ENCODE assay signal across 9 cellular contexts in genomic region chr4:170138580-170139194, GRCh38. TPM values are rescaled to one million over a fixed set of nuclear protein-coding genes. Genes with fewer than 3 reads are reported as not detected.
DNase-seq lines count a peak whose midpoint lies in the region; FAIRE-seq and TF ChIP-seq lines count a peak whose summit lies in the region.
"Had no signal": no experiment of that assay in that cellular context is flagged by ENCODE, and none has a peak within 500 bp of the region (broad histone marks: within the 10 kb centered on the region; RNA-seq: fewer than 3 reads in every experiment).

No MANE protein-coding gene starts in this region.

- DNase-seq in GM03348 (ENCODE audit: low spot score) (peak; percentile 83), H54 (ENCODE audit: insufficient read length, low spot score) (peak; percentile 23), LNCaP clone FGC (ENCODE audit: low read depth) (peak; percentile 51), SHP77 (lab: John Stamatoyannopoulos, UW) (peak; percentile 51 to 70), foreskin fibroblast (peak; percentile 56 to 86), osteocyte (ENCODE audit: extremely low spot score, unreplicated experiment) (peak; percentile 88), tibial nerve (ENCODE audit: low spot score in 2 of 2) (peak; percentile 50 to 80)
- DNase-seq in activated T-helper 2 cell treated with anti-CD3 and anti-CD28 coated beads, Interferon-gamma antibody, Interleukin-2, Interleukin-4, amounts not matched to agents 10 μg/mL and 5 μg/mL and 100 μg/mL, durations not matched to agents 14 hours and 24 hours and 36 hours (ENCODE audit: low spot score), result peak; percentile 30

- H3K27ac Mint-ChIP-seq in activated T-helper 2 cell treated with anti-CD3 and anti-CD28 coated beads, Interferon-gamma antibody, Interleukin-2, Interleukin-4, amounts not matched to agents 10 μg/mL and 5 μg/mL and 100 μg/mL, durations not matched to agents 14 hours and 24 hours and 36 hours, result no peak overlapping the region
- H3K27ac Mint-ChIP-seq in osteocyte (ENCODE audit: unreplicated experiment), result no peak overlapping the region
- H3K27ac Mint-ChIP-seq: stimulated activated naive CD8-positive, alpha-beta T cell treated with anti-CD3 and anti-CD28 coated beads, Interleukin-15, Interleukin-2, amounts not matched to agents 100 ng/mL and 50 ng/mL, for 24 hours had no signal

- H3K4me1 Mint-ChIP-seq in activated T-helper 2 cell treated with anti-CD3 and anti-CD28 coated beads, Interferon-gamma antibody, Interleukin-2, Interleukin-4, amounts not matched to agents 10 μg/mL and 5 μg/mL and 100 μg/mL, durations not matched to agents 14 hours and 24 hours and 36 hours (ENCODE audit: low read depth), result no peaks in the 10 kb centered on the region
- H3K4me1 Mint-ChIP-seq in osteocyte (ENCODE audit: unreplicated experiment), result no peaks in the 10 kb centered on the region

- intact Hi-C loops in activated T-helper 2 cell treated with anti-CD3 and anti-CD28 coated beads, Interferon-gamma antibody, Interleukin-2, Interleukin-4, amounts not matched to agents 10 μg/mL and 5 μg/mL and 100 μg/mL, durations not matched to agents 14 hours and 24 hours and 36 hours (cut with micrococcal nuclease), result loop anchor here (2.0 to 10.0 kb wide), 3 partner anchors 120 to 714 kb away; no protein-coding TSS in a partner anchor

- H3K4me1 ChIP-seq in tibial nerve, result peaks cover 0 to 6% (median 0%) of the 10 kb centered on the region in 4 donors

- FAIRE-seq in H54 (lab: Jason Lieb, UNC), result no peak

- WGBS in tibial nerve, 2 donors, result 7% methylated on average over 15 of the region's 15 CpGs

- H3K4me3 Mint-ChIP-seq in activated T-helper 2 cell treated with anti-CD3 and anti-CD28 coated beads, Interferon-gamma antibody, Interleukin-2, Interleukin-4, amounts not matched to agents 10 μg/mL and 5 μg/mL and 100 μg/mL, durations not matched to agents 14 hours and 24 hours and 36 hours (ENCODE audit: low read depth), result no peak overlapping the region
- H3K4me3 Mint-ChIP-seq in osteocyte (ENCODE audit: unreplicated experiment), result no peak overlapping the region
- H3K4me3 Mint-ChIP-seq: stimulated activated naive CD8-positive, alpha-beta T cell treated with anti-CD3 and anti-CD28 coated beads, Interleukin-15, Interleukin-2, amounts not matched to agents 100 ng/mL and 50 ng/mL, for 24 hours had no signal

- H3K27ac ChIP-seq in tibial nerve, result no peak overlapping the region

- no peaks in the 10 kb centered on the region for H3K36me3 ChIP-seq in tibial nerve

- no peaks in the 10 kb centered on the region for H3K27me3 Mint-ChIP-seq in activated T-helper 2 cell treated with anti-CD3 and anti-CD28 coated beads, Interferon-gamma antibody, Interleukin-2, Interleukin-4, amounts not matched to agents 10 μg/mL and 5 μg/mL and 100 μg/mL, durations not matched to agents 14 hours and 24 hours and 36 hours (ENCODE audit: low read depth)
- H3K27me3 Mint-ChIP-seq in osteocyte (ENCODE audit: unreplicated experiment), result peaks cover 20% of the 10 kb centered on the region
- H3K27me3 Mint-ChIP-seq: stimulated activated naive CD8-positive, alpha-beta T cell treated with anti-CD3 and anti-CD28 coated beads, Interleukin-15, Interleukin-2, amounts not matched to agents 100 ng/mL and 50 ng/mL, for 24 hours had no signal

- H3K9me3 Mint-ChIP-seq in activated T-helper 2 cell treated with anti-CD3 and anti-CD28 coated beads, Interferon-gamma antibody, Interleukin-2, Interleukin-4, amounts not matched to agents 10 μg/mL and 5 μg/mL and 100 μg/mL, durations not matched to agents 14 hours and 24 hours and 36 hours, result no peaks in the 10 kb centered on the region
- H3K9me3 Mint-ChIP-seq in osteocyte (ENCODE audit: unreplicated experiment), result no peaks in the 10 kb centered on the region
- H3K9me3 Mint-ChIP-seq: stimulated activated naive CD8-positive, alpha-beta T cell treated with anti-CD3 and anti-CD28 coated beads, Interleukin-15, Interleukin-2, amounts not matched to agents 100 ng/mL and 50 ng/mL, for 24 hours had no signal

- H3K27me3 ChIP-seq in tibial nerve, result no peaks in the 10 kb centered on the region

- no peaks in the 10 kb centered on the region for H3K9me3 ChIP-seq in tibial nerve

- TF ChIP-seq EP300 in tibial nerve (IDR thresholded peaks at IDR 0.05), result no peak

- no peak for TF ChIP-seq POLR2A in H54 (IDR thresholded peaks at IDR 0.05; ENCODE audit: low read depth, low read length)
- TF ChIP-seq POLR2A in tibial nerve (IDR thresholded peaks at IDR 0.05), result no peak

- H3K4me3 ChIP-seq in LNCaP clone FGC (ENCODE audit: low read depth, low read length) (no peak overlapping the region), foreskin fibroblast (ENCODE audit: low read depth in 1 of 2, low read length in 2 of 2) (no peak overlapping the region), tibial nerve (no peak overlapping the region)

- TF ChIP-seq CTCF in LNCaP clone FGC (IDR thresholded peaks at IDR 0.05; ENCODE audit: control insufficient read depth, extremely low read depth, insufficient read depth) (peak; percentile 89), foreskin fibroblast (IDR thresholded peaks at IDR 0.05; ENCODE audit: low read depth, low read length) (peak; percentile 72), osteocyte (IDR thresholded peaks at IDR 0.05) (peak; percentile 87), tibial nerve (IDR thresholded peaks at IDR 0.05) (peak; percentile 53 to 78 (median 67))

- H3K36me3 Mint-ChIP-seq in activated T-helper 2 cell treated with anti-CD3 and anti-CD28 coated beads, Interferon-gamma antibody, Interleukin-2, Interleukin-4, amounts not matched to agents 10 μg/mL and 5 μg/mL and 100 μg/mL, durations not matched to agents 14 hours and 24 hours and 36 hours (ENCODE audit: low read depth), result no peaks in the 10 kb centered on the region
- no peaks in the 10 kb centered on the region for H3K36me3 Mint-ChIP-seq in osteocyte (ENCODE audit: unreplicated experiment)

RNA-seq across cellular contexts. Expression of gene AADAT, which starts 48.9 kb away (rescaled TPM):
- total RNA-seq in activated T-helper 2 cell treated with anti-CD3 and anti-CD28 coated beads, Interferon-gamma antibody, Interleukin-2, Interleukin-4, amounts not matched to agents 10 μg/mL and 5 μg/mL and 100 μg/mL, durations not matched to agents 14 hours and 24 hours and 36 hours, result not detected in 2 replicates
- total RNA-seq in osteocyte (10.4 and 10.7 TPM in 2 replicates), tibial nerve (10 to 100 TPM in 1 of 4 donors, 1 to 10 TPM in 3; 4.9 to 12.0 (median 8.2) TPM)

Comparison
In these comparisons a context has a peak if more than half of its experiments do, and no peak if none do; other contexts are left out.
1. DNase-seq: peak in every context shown above with its lines; median percentile 88 in osteocyte; 83 in GM03348; 71 in foreskin fibroblast; 65 in tibial nerve; 60 in SHP77; 51 in LNCaP clone FGC; 30 in activated T-helper 2 cell treated with anti-CD3 and anti-CD28 coated beads, Interferon-gamma antibody, Interleukin-2, Interleukin-4, amounts not matched to agents 10 μg/mL and 5 μg/mL and 100 μg/mL, durations not matched to agents 14 hours and 24 hours and 36 hours; 23 in H54.